In the genomic region with DNA sequence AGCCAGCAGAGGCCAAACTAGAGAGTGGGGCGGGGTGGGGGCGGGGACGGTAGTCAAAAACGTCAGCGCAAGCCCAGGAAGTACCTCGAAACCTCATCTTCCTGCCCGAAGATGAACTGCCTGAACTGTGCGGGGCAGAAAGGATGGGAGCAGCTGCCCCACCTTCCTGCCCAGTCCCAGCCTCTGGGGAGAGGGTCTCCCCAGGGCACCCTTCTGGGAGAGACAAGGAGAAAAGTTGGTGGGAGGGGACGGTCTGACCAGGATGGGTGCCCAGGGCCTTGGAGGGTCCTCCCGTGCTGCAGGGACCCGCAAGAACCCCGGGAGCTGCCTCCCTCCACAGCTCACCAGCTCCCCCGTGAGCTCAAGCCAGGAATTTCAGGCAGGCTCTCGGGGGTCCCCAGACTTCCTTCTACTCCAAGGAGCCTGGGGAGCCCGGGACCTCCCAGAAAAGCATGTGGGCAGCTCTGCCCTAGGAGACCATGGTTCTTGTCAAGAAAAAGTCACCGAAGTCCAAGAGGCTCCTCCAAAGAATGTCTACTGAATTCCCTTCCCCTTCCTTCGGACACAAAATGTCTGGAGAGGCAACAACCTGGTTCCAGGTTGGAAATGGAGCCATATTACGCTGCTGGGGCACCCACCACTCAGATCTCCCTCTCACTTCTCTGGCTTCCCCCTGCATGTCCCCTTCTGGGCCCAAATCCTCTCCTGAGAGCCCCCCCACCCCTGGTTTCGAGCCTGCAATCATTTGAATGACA, we compare ENCODE assay signal across 1 cellular context.
A peak's percentile ranks its signal among the peaks of the same experiment; 100 is the strongest.
TF ChIP-seq lines count a peak whose summit lies in the region.

No MANE protein-coding gene starts in this region.

TF ChIP-seq in GM12878, 131 proteins besides CTCF, POLR2A, EP300 and RAD21:
- TF ChIP-seq RFX5 (IDR thresholded peaks at IDR 0.05; ENCODE audit: low read depth, low read length) (no peak), STAT1 (conservative IDR thresholded peaks at IDR 0.05) (peak; percentile 72; the same call in 1 of the 2 replicates), MEF2B (IDR thresholded peaks at IDR 0.05; ENCODE audit: partially characterized antibody, poor library complexity, severe bottlenecking) (peak; percentile 57), ETV6 (conservative IDR thresholded peaks at IDR 0.05 in 1 of 2, IDR thresholded peaks at IDR 0.05 in 1 of 2; ENCODE audit: borderline replicate concordance in 1 of 2, low read depth in 1 of 2) (no peak; a peak in 1 of 4 replicates), KAT2A (conservative IDR thresholded peaks at IDR 0.05; ENCODE audit: control insufficient read depth, low read depth, low read length) (no peak), EED (IDR thresholded peaks at IDR 0.05; ENCODE audit: low read depth) (0 out of 2 replicates have a peak, but pooled peaks have one; percentile 50), BHLHE40 (IDR thresholded peaks at IDR 0.05; ENCODE audit: borderline replicate concordance in 1 of 2, low read depth in 2 of 2, low read length in 1 of 2) (peak in 1 of 2 experiments; percentile 60; a peak in 1 of 4 replicates), CREM (IDR thresholded peaks at IDR 0.05; ENCODE audit: low read depth) (peak; percentile 56; the same call in 1 of the 2 replicates), GATAD2B (conservative IDR thresholded peaks at IDR 0.05; ENCODE audit: low read depth) (peak; percentile 78), IKZF2 (IDR thresholded peaks at IDR 0.05) (peak; percentile 46 to 49), ZNF207 (IDR thresholded peaks at IDR 0.05; ENCODE audit: borderline replicate concordance) (0 out of 2 replicates have a peak, but pooled peaks have one; percentile 34), SMARCA5 (IDR thresholded peaks at IDR 0.05) (peak; percentile 64; the same call in 1 of the 2 replicates), NR2F1 (conservative IDR thresholded peaks at IDR 0.05) (0 out of 2 replicates have a peak, but pooled peaks have one; percentile 16), HDGF (IDR thresholded peaks at IDR 0.05) (peak; percentile 30; the same call in 1 of the 2 replicates), LARP7 (IDR thresholded peaks at IDR 0.05) (0 out of 2 replicates have a peak, but pooled peaks have one; percentile 51), SMC3 (IDR thresholded peaks at IDR 0.05; ENCODE audit: borderline replicate concordance, low read length) (peak; percentile 68), POU2F2 (IDR thresholded peaks at IDR 0.05; ENCODE audit: borderline replicate concordance, low read depth, low read length) (no peak), RB1 (IDR thresholded peaks at IDR 0.05; ENCODE audit: borderline replicate concordance) (peak; percentile 40; the same call in 1 of the 2 replicates), MTA2 (IDR thresholded peaks at IDR 0.05; ENCODE audit: low read depth) (peak; percentile 12; the same call in 1 of the 2 replicates), RUNX3 (IDR thresholded peaks at IDR 0.05; ENCODE audit: low read length) (peak; percentile 45; the same call in 1 of the 2 replicates), IKZF1 (conservative IDR thresholded peaks at IDR 0.05) (peak; percentile 69), MXI1 (IDR thresholded peaks at IDR 0.05; ENCODE audit: low read depth, low read length) (no peak), CREB1 (IDR thresholded peaks at IDR 0.05; ENCODE audit: low read depth) (0 out of 2 replicates have a peak, but pooled peaks have one; percentile 37)
- TF ChIP-seq, protein P1, sequence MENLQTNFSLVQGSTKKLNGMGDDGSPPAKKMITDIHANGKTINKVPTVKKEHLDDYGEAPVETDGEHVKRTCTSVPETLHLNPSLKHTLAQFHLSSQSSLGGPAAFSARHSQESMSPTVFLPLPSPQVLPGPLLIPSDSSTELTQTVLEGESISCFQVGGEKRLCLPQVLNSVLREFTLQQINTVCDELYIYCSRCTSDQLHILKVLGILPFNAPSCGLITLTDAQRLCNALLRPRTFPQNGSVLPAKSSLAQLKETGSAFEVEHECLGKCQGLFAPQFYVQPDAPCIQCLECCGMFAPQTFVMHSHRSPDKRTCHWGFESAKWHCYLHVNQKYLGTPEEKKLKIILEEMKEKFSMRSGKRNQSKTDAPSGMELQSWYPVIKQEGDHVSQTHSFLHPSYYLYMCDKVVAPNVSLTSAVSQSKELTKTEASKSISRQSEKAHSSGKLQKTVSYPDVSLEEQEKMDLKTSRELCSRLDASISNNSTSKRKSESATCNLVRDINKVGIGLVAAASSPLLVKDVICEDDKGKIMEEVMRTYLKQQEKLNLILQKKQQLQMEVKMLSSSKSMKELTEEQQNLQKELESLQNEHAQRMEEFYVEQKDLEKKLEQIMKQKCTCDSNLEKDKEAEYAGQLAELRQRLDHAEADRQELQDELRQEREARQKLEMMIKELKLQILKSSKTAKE (IDR thresholded peaks at IDR 0.05; ENCODE audit: low read depth, poor library complexity, severe bottlenecking): peak; percentile 14
- TF ChIP-seq, protein P2, sequence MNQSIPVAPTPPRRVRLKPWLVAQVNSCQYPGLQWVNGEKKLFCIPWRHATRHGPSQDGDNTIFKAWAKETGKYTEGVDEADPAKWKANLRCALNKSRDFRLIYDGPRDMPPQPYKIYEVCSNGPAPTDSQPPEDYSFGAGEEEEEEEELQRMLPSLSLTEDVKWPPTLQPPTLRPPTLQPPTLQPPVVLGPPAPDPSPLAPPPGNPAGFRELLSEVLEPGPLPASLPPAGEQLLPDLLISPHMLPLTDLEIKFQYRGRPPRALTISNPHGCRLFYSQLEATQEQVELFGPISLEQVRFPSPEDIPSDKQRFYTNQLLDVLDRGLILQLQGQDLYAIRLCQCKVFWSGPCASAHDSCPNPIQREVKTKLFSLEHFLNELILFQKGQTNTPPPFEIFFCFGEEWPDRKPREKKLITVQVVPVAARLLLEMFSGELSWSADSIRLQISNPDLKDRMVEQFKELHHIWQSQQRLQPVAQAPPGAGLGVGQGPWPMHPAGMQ (IDR thresholded peaks at IDR 0.05; ENCODE audit: borderline replicate concordance): no peak
TF ChIP-seq in GM12878: peak in this region for 19.
